In the genomic region with DNA sequence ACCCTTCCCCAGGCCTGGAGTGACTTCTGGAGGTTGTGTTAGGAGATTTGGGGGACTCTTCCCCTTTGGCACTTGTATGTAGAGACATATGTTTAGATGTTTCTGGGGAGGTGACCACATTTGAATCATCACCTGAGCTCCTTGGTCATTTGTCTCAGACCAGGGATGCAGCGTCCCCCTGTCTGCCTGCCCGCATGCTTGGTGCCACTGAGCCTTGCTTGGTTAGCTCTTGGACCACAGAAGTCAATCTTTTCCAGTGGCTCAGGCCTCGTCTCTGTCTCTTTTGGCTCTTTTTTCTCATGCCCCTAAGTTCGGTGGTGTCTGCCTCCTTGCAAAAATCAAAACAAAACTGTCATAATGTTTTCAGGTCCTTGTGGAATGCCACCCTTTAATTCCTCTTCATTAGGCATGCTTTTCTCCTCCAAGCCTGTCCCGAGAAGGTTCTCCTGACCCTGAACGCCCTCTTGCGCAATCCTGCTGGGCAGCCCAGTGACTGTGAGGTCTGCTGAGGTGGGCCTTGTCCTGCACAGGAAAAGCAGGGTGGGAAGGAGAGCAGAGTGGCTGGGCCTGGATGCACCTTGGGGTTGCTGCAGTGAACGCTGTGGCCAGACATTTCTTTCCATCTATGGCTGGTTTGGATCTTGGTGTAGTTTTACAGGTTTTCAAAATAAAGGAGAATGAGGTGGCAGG, we compare ENCODE assay signal across 16 cellular contexts. TPM values are rescaled to one million over a fixed set of nuclear protein-coding genes. Genes with fewer than 3 reads are reported as not detected.
DNase-seq lines count a peak whose midpoint lies in the region; ATAC-seq and TF ChIP-seq lines count a peak whose summit lies in the region.
"Had no signal": no experiment of that assay in that cellular context is flagged by ENCODE, and none has a peak within 500 bp of the region (broad histone marks: within the 10 kb centered on the region; RNA-seq: fewer than 3 reads in every experiment).

No MANE protein-coding gene starts in this region.

- peak in 2 of 3 donors; percentile 21 to 46 for DNase-seq in Peyer's patch
- peak; percentile 39 for DNase-seq in fibroblast of gingiva (ENCODE audit: low read depth)
- peak; percentile 80 for DNase-seq in mesenteric fat pad (ENCODE audit: low spot score)
- peak; percentile 50 to 67 for DNase-seq in tibial nerve (ENCODE audit: low spot score in 2 of 2)
- no peak for DNase-seq in stimulated activated CD4-positive, alpha-beta T cell treated with anti-CD3 and anti-CD28 coated beads, Interleukin-1b, Interleukin-23, amount 100 ng/mL, for 48 hours
- DNase-seq: activated naive CD4-positive, alpha-beta T cell treated with anti-CD3 and anti-CD28 coated beads for 36 hours; C1 segment of cervical spinal cord; DMS53; NCI-H1694 treated with DMSO at 0.1 percent for 48 hours; NCI-H510A treated with DMSO at 0.1 percent for 48 hours; PC-3; stimulated activated CD4-positive, alpha-beta T cell treated with anti-CD3 and anti-CD28 coated beads, Interleukin-12 subunit alpha, Interleukin-12 subunit beta, amount 100 ng/mL, for 4 hours had no signal

- TF ChIP-seq EP300 in tibial nerve (IDR thresholded peaks at IDR 0.05) = no peak

- no peaks in the 10 kb centered on the region for H3K36me3 ChIP-seq in Peyer's patch
- H3K36me3 ChIP-seq in tibial nerve = no peaks in the 10 kb centered on the region
- H3K36me3 ChIP-seq: cardiac muscle cell had no signal

- TF ChIP-seq CTCF in Peyer's patch (IDR thresholded peaks at IDR 0.05) (no peak), tibial nerve (IDR thresholded peaks at IDR 0.05) (no peak)

- TF ChIP-seq POLR2A in Peyer's patch (IDR thresholded peaks at IDR 0.05) (no peak), tibial nerve (IDR thresholded peaks at IDR 0.05) (no peak)

- no peaks in the 10 kb centered on the region for H3K9me3 ChIP-seq in Peyer's patch
- H3K9me3 ChIP-seq in tibial nerve = no peaks in the 10 kb centered on the region

- WGBS in tibial nerve, 2 donors = 79 to 85% methylated on average over 8 of the region's 8 CpGs

- no peaks in the 10 kb centered on the region for H3K27me3 ChIP-seq in Peyer's patch
- H3K27me3 ChIP-seq in tibial nerve = no peaks in the 10 kb centered on the region
- H3K27me3 ChIP-seq: cardiac muscle cell had no signal

- H3K27ac ChIP-seq in Peyer's patch = no peak overlapping the region
- peak overlapping the region in 1 of 4 donors; percentile 22 for H3K27ac ChIP-seq in tibial nerve
- H3K27ac ChIP-seq: cardiac muscle cell had no signal

- ATAC-seq in GM18909 (IDR thresholded peaks at IDR 0.05; ENCODE audit: poor library complexity, unreplicated experiment) = no peak
- ATAC-seq in GM18870 (IDR thresholded peaks at IDR 0.05; ENCODE audit: unreplicated experiment) = no peak
- ATAC-seq: naive thymus-derived CD8-positive, alpha-beta T cell; PC-3 had no signal

- H3K4me3 ChIP-seq in Peyer's patch (no peak overlapping the region), tibial nerve (no peak overlapping the region)
- H3K4me3 ChIP-seq: cardiac muscle cell had no signal

- H3K4me1 ChIP-seq in Peyer's patch (peaks cover 0 to 18% (median 0%) of the 10 kb centered on the region in 4 donors), tibial nerve (peaks cover 0 to 73% (median 18%) of the 10 kb centered on the region in 4 donors)

RNA-seq across cellular contexts. Expression of gene GLI2, which starts 24.9 kb away (rescaled TPM):
- total RNA-seq in Peyer's patch (1 to 10 TPM in 1 of 4 donors, under 1 TPM in 3; 0.18 to 5.8 (median 0.94) TPM), mesenteric fat pad (4.1 TPM), tibial nerve (10 to 100 TPM in 1 of 4 donors, 1 to 10 TPM in 3; 7.5 to 14.9 (median 8.7) TPM)
- total RNA-seq: activated naive CD4-positive, alpha-beta T cell treated with anti-CD3 and anti-CD28 coated beads for 36 hours; naive thymus-derived CD8-positive, alpha-beta T cell had no signal
